11 cellular contexts compared by ENCODE assay signal in the genomic region with DNA sequence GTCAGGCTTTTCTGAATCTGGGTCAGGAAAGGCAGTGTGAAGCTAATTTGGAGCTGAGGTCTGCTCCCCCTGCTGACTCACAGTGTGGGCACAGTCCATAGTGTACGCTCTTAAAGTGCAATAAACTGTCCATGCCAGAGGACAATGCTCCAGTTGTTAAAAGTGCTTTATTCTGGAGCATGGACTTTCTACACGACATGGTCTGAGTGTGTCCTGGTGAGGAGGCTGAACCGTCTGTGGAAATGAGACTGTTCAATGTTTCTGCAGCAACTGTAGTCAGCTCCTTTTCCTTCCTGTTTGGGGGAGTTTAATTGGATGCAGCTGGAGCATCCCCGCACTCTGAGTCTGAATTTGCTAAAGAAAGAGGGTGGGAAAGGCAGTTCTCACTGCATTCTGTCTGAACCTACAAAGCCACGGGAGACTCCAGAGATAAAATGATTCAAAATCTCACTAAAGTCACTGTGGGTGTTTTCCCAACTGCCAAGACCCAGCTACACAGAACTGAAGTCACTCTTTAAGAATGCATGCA.
A peak's percentile ranks its signal among the peaks of the same experiment; 100 is the strongest.
DNase-seq lines count a peak whose midpoint lies in the region; ATAC-seq and TF ChIP-seq lines count a peak whose summit lies in the region.
"Had no signal": no experiment of that assay in that cellular context is flagged by ENCODE, and none has a peak within 500 bp of the region (broad histone marks: within the 10 kb centered on the region; RNA-seq: fewer than 3 reads in every experiment).

No MANE protein-coding gene starts in this region.

- no peak for ATAC-seq in stimulated activated naive CD8-positive, alpha-beta T cell treated with anti-CD3 and anti-CD28 coated beads, Interleukin-15, Interleukin-2, amounts not matched to agents 100 U/mL and 50 U/mL, for 24 hours
- ATAC-seq: psoas muscle had no signal

- in situ Hi-C loops in astrocyte of the cerebellum (cut with HindIII; ENCODE audit: low sequenced_read_pairs): no loop called here

- intact Hi-C loops in head of caudate nucleus (cut with DNase I): no loop called here

- no peak overlapping the region for H3K4me3 ChIP-seq in HFF-Myc (replicated peaks; ENCODE audit: low read depth, low read length)
- H3K4me3 ChIP-seq in astrocyte of the cerebellum (ENCODE audit: low read depth, low read length): no peak overlapping the region
- H3K4me3 ChIP-seq: HAP-1, psoas muscle had no signal

- peak; percentile 24 for TF ChIP-seq CTCF in HFF-Myc (IDR thresholded peaks at IDR 0.05; ENCODE audit: low read depth, low read length, missing control alignments)
- TF ChIP-seq CTCF in astrocyte of the cerebellum (IDR thresholded peaks at IDR 0.05; ENCODE audit: low read depth, low read length, missing control alignments): peak; percentile 53

- DNase-seq in A172 (ENCODE audit: low spot score) (peak; percentile 37), HFF-Myc (ENCODE audit: extremely low read depth, low read depth) (no peak), astrocyte of the cerebellum (ENCODE audit: low read depth) (no peak), islet precursor cell (peak; percentile 86), head of caudate nucleus (no peak), NCI-H2227 treated with DMSO at 0.1 percent for 48 hours (lab: John Stamatoyannopoulos, UW) (no peak), GDM1 (lab: John Stamatoyannopoulos, UW) (no peak)
- no peak for DNase-seq in stimulated activated naive CD8-positive, alpha-beta T cell treated with anti-CD3 and anti-CD28 coated beads, Interleukin-15, Interleukin-2, amounts not matched to agents 100 U/mL and 50 U/mL, for 24 hours
- DNase-seq: activated CD4-positive, alpha-beta T cell treated with anti-CD3 and anti-CD28 coated beads for 1 hour; psoas muscle had no signal

Comparison
In these comparisons a context has a peak if more than half of its experiments do, and no peak if none do; other contexts are left out.
1. DNase-seq: peak in A172 (single experiment) and islet precursor cell (single experiment); none in HFF-Myc (single experiment), astrocyte of the cerebellum (single experiment), head of caudate nucleus (0 of 42), stimulated activated naive CD8-positive, alpha-beta T cell treated with anti-CD3 and anti-CD28 coated beads, Interleukin-15, Interleukin-2, amounts not matched to agents 100 U/mL and 50 U/mL, for 24 hours (single experiment), NCI-H2227 treated with DMSO at 0.1 percent for 48 hours (single experiment) and GDM1 (single experiment).